In genomic region chr9:84397151-84397728, GRCh38 we compare ENCODE assay signal across 8 cellular contexts. TPM values are rescaled to one million over a fixed set of nuclear protein-coding genes. Genes with fewer than 3 reads are reported as not detected.
DNase-seq lines count a peak whose midpoint lies in the region; ATAC-seq and TF ChIP-seq lines count a peak whose summit lies in the region.

No MANE protein-coding gene starts in this region.

- ATAC-seq in GM18498 (IDR thresholded peaks at IDR 0.05; ENCODE audit: unreplicated experiment) (peak; percentile 86), HG03108 (IDR thresholded peaks at IDR 0.05; ENCODE audit: unreplicated experiment) (peak; percentile 61)

- no peak overlapping the region for H3K27ac ChIP-seq in 22Rv1

- DNase-seq in NCI-H460 (ENCODE audit: extremely low read depth, low read depth) (peak; percentile 58), lung microvascular endothelial cell (ENCODE audit: low read depth in 2 of 2) (peak; percentile 75 to 79)
- DNase-seq in activated CD4-positive, alpha-beta T cell treated with anti-CD3 and anti-CD28 coated beads, Interleukin-2, amount 50 U/mL, for 48 hours, result peak; percentile 58 to 71
- DNase-seq in effector CD8-positive, alpha-beta T cell (lab: John Stamatoyannopoulos, UW), result peak; percentile 30
- peak; percentile 11 for DNase-seq in stimulated activated CD8-positive, alpha-beta memory T cell treated with anti-CD3 and anti-CD28 coated beads, Interleukin-12 subunit alpha, Interleukin-12 subunit beta, amount 100 ng/mL, for 4 hours (ENCODE audit: low read depth)

- TF ChIP-seq CTCF in 22Rv1 (IDR thresholded peaks at IDR 0.05), result peak; percentile 79

RNA-seq across cellular contexts. Expression of gene SLC28A3, which starts 56.7 kb away (rescaled TPM):
- not detected in 2 replicates for total RNA-seq in NCI-H460 (2014; rRNA removed; shearing (Covaris generic))
- not detected in 2 replicates for polyA plus RNA-seq in NCI-H460 (2014; cell fraction: nucleus; rRNA removed)
- total RNA-seq in lung microvascular endothelial cell, result not detected in 2 replicates

Comparison
In these comparisons a context has a peak if more than half of its experiments do, and no peak if none do; other contexts are left out.
1. DNase-seq: peak in every context shown above with its lines; median percentile 77 in lung microvascular endothelial cell; 64 in activated CD4-positive, alpha-beta T cell treated with anti-CD3 and anti-CD28 coated beads, Interleukin-2, amount 50 U/mL, for 48 hours; 58 in NCI-H460; 30 in effector CD8-positive, alpha-beta T cell; 11 in stimulated activated CD8-positive, alpha-beta memory T cell treated with anti-CD3 and anti-CD28 coated beads, Interleukin-12 subunit alpha, Interleukin-12 subunit beta, amount 100 ng/mL, for 4 hours.